26 cellular contexts compared by ENCODE assay signal in genomic region chr4:8552024-8552423, GRCh38. TPM values are rescaled to one million over a fixed set of nuclear protein-coding genes. Genes with fewer than 3 reads are reported as not detected.
"Had no signal": no experiment of that assay in that cellular context is flagged by ENCODE, and none has a peak within 500 bp of the region (broad histone marks: within the 10 kb centered on the region; RNA-seq: fewer than 3 reads in every experiment).

No MANE protein-coding gene starts in this region.

- H3K27ac ChIP-seq: heart left ventricle, left ventricle myocardium inferior, pancreas, prostate gland, skin epidermis, testis, thyroid gland, transverse colon, vagina had no signal

- H3K27me3 Mint-ChIP-seq: stimulated activated naive CD8-positive, alpha-beta T cell treated with anti-CD3 and anti-CD28 coated beads, Interleukin-15, amount 100 ng/mL, for 72 hours had no signal

- ATAC-seq: heart left ventricle; naive thymus-derived CD8-positive, alpha-beta T cell; pancreas; right cardiac atrium; sciatic nerve; stimulated activated effector memory CD8-positive, alpha-beta T cell treated with anti-CD3 and anti-CD28 coated beads, Interleukin-12 subunit alpha, Interleukin-12 subunit beta, amount 100 ng/mL, for 72 hours; stimulated activated naive CD8-positive, alpha-beta T cell treated with anti-CD3 and anti-CD28 coated beads, Interleukin-15, amount 100 ng/mL, for 72 hours had no signal

- H3K4me1 ChIP-seq: heart left ventricle, left ventricle myocardium inferior, pancreas, prostate gland, testis, transverse colon, vagina had no signal

- DNase-seq: heart left ventricle; hypothalamus; immature natural killer cell; left ventricle myocardium inferior; mesendoderm; nucleus accumbens; retina; right cardiac atrium; stimulated activated CD4-positive, alpha-beta T cell treated with anti-CD3 and anti-CD28 coated beads, Interleukin-4, amount 100 ng/mL, for 24 hours; stimulated activated naive CD4-positive, alpha-beta T cell; stimulated activated naive CD8-positive, alpha-beta T cell treated with anti-CD3 and anti-CD28 coated beads, Interleukin-15, amount 100 ng/mL, for 72 hours; testis; thyroid gland; transverse colon had no signal

- H3K4me3 Mint-ChIP-seq: immature natural killer cell; naive thymus-derived CD8-positive, alpha-beta T cell; nephron; neural crest cell; stimulated activated effector memory CD8-positive, alpha-beta T cell treated with anti-CD3 and anti-CD28 coated beads, Interleukin-12 subunit alpha, Interleukin-12 subunit beta, amount 100 ng/mL, for 72 hours; stimulated activated naive CD8-positive, alpha-beta T cell treated with anti-CD3 and anti-CD28 coated beads, Interleukin-15, amount 100 ng/mL, for 72 hours had no signal

- H3K36me3 ChIP-seq: heart left ventricle, left ventricle myocardium inferior, pancreas, prostate gland, thyroid gland, transverse colon, vagina had no signal

- H3K36me3 Mint-ChIP-seq: immature natural killer cell; naive thymus-derived CD8-positive, alpha-beta T cell; stimulated activated effector memory CD8-positive, alpha-beta T cell treated with anti-CD3 and anti-CD28 coated beads, Interleukin-12 subunit alpha, Interleukin-12 subunit beta, amount 100 ng/mL, for 72 hours had no signal

- H3K4me3 ChIP-seq: heart left ventricle, left ventricle myocardium inferior, lung, pancreas, prostate gland, skin epidermis, testis, thyroid gland, transverse colon, vagina had no signal

- H3K27me3 ChIP-seq: pancreas, testis, thyroid gland, transverse colon, vagina had no signal

- H3K27ac Mint-ChIP-seq: immature natural killer cell; naive thymus-derived CD8-positive, alpha-beta T cell; nephron; stimulated activated effector memory CD8-positive, alpha-beta T cell treated with anti-CD3 and anti-CD28 coated beads, Interleukin-12 subunit alpha, Interleukin-12 subunit beta, amount 100 ng/mL, for 72 hours; stimulated activated naive CD8-positive, alpha-beta T cell treated with anti-CD3 and anti-CD28 coated beads, Interleukin-15, amount 100 ng/mL, for 72 hours had no signal

- H3K4me1 Mint-ChIP-seq: immature natural killer cell; naive thymus-derived CD8-positive, alpha-beta T cell; nephron; neural crest cell; stimulated activated effector memory CD8-positive, alpha-beta T cell treated with anti-CD3 and anti-CD28 coated beads, Interleukin-12 subunit alpha, Interleukin-12 subunit beta, amount 100 ng/mL, for 72 hours; stimulated activated naive CD8-positive, alpha-beta T cell treated with anti-CD3 and anti-CD28 coated beads, Interleukin-15, amount 100 ng/mL, for 72 hours had no signal

- H3K9me3 ChIP-seq: heart left ventricle, pancreas, prostate gland, testis, thyroid gland, transverse colon, vagina had no signal

- H3K9me3 Mint-ChIP-seq: immature natural killer cell; nephron; neural crest cell; stimulated activated effector memory CD8-positive, alpha-beta T cell treated with anti-CD3 and anti-CD28 coated beads, Interleukin-12 subunit alpha, Interleukin-12 subunit beta, amount 100 ng/mL, for 72 hours; stimulated activated naive CD8-positive, alpha-beta T cell treated with anti-CD3 and anti-CD28 coated beads, Interleukin-15, amount 100 ng/mL, for 72 hours had no signal

RNA-seq across cellular contexts. Expression of gene GPR78, which starts 28.2 kb away (rescaled TPM):
- total RNA-seq: kidney epithelial cell; left ventricle myocardium inferior; lower leg skin; naive thymus-derived CD8-positive, alpha-beta T cell; neural crest cell; pancreas; thyroid gland had no signal
- polyA plus RNA-seq: heart left ventricle; immature natural killer cell; naive thymus-derived CD8-positive, alpha-beta T cell had no signal

RNA-seq across cellular contexts. Expression of gene CPZ, which starts 40.5 kb away (rescaled TPM):
- total RNA-seq: naive thymus-derived CD8-positive, alpha-beta T cell; neural crest cell had no signal
- polyA plus RNA-seq: immature natural killer cell; naive thymus-derived CD8-positive, alpha-beta T cell had no signal
